ENCODE assay signal across 1 cellular context in genomic region chr1:93617670-93618488, GRCh38.
TF ChIP-seq lines count a peak whose summit lies in the region.

No MANE protein-coding gene starts in this region.

TF ChIP-seq in HepG2, 621 proteins besides CTCF, POLR2A, EP300 and RAD21 (continued from another document and continues in another):
- TF ChIP-seq E2F1 (CRISPR knock-in tag; IDR thresholded peaks at IDR 0.05) (no peak; the same call in 1 of the 2 replicates), TAF15 (IDR thresholded peaks at IDR 0.05; ENCODE audit: low read depth, low read length, poor library complexity, severe bottlenecking) (no peak), HMGA1 (CRISPR knock-in tag; conservative IDR thresholded peaks at IDR 0.05) (no peak), RERE (CRISPR knock-in tag; IDR thresholded peaks at IDR 0.05; ENCODE audit: low read depth) (0 out of 2 replicates have a peak, but pooled peaks have one; percentile 63), HNF4G (IDR thresholded peaks at IDR 0.05; ENCODE audit: borderline replicate concordance, low read depth, low read length) (peak; percentile 74), HNF4G (CRISPR knock-in tag; IDR thresholded peaks at IDR 0.05; ENCODE audit: borderline replicate concordance, low read depth) (peak; percentile 83), ZBTB14 (CRISPR knock-in tag; IDR thresholded peaks at IDR 0.05) (no peak), HNF1A (IDR thresholded peaks at IDR 0.05; ENCODE audit: low read depth) (peak; percentile 92), HNF1A (CRISPR knock-in tag; IDR thresholded peaks at IDR 0.05; ENCODE audit: borderline replicate concordance) (peak; percentile 98), ZHX2 (IDR thresholded peaks at IDR 0.05; ENCODE audit: low read depth) (0 out of 2 replicates have a peak, but pooled peaks have one; percentile 44), ZHX2 (CRISPR knock-in tag; IDR thresholded peaks at IDR 0.05; ENCODE audit: borderline replicate concordance) (peak; percentile 54; the same call in 1 of the 2 replicates), ATF2 (CRISPR knock-in tag; IDR thresholded peaks at IDR 0.05) (peak; percentile 55), ZNF180 (CRISPR knock-in tag; IDR thresholded peaks at IDR 0.05; ENCODE audit: borderline replicate concordance, low read depth) (no peak), KLF16 (CRISPR knock-in tag; IDR thresholded peaks at IDR 0.05) (peak; percentile 21 to 57; a peak in 2 of 4 replicates), AHDC1 (CRISPR knock-in tag; IDR thresholded peaks at IDR 0.05; ENCODE audit: borderline replicate concordance) (peak; percentile 88), MEIS1 (CRISPR knock-in tag; IDR thresholded peaks at IDR 0.05; ENCODE audit: borderline replicate concordance) (peak; percentile 29; the same call in 1 of the 2 replicates), DZIP1 (CRISPR knock-in tag; IDR thresholded peaks at IDR 0.05) (no peak)
